17 cellular contexts compared by ENCODE assay signal in the genomic region with DNA sequence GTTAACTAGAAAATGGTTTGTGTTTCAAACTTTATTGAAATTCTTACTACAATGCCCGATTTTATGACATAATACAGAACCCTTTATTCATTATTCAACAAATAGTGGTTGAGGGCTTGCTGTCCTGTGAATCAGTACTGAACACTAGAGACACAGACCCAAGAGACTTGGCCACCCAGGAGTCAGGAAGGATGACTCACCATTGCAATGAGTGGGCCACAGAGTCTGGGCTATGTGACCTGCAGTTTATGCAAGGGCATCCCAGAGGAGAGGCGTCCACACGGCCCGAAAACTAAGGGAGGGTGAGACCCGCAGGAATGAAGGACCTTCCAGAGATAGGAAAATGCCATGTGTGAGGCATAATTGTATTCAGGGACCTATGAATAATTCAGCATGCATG.
DNase-seq lines count a peak whose midpoint lies in the region; ATAC-seq and TF ChIP-seq lines count a peak whose summit lies in the region.
"Had no signal": no experiment of that assay in that cellular context is flagged by ENCODE, and none has a peak within 500 bp of the region (broad histone marks: within the 10 kb centered on the region; RNA-seq: fewer than 3 reads in every experiment).

No MANE protein-coding gene starts in this region.

- H4K5ac ChIP-seq in mesendoderm (ENCODE audit: low read length) = no peak overlapping the region

- no peak overlapping the region for H3K18ac ChIP-seq in mesendoderm (ENCODE audit: low read length)

- no peak for ATAC-seq in GM19455 (IDR thresholded peaks at IDR 0.05; ENCODE audit: unreplicated experiment)
- ATAC-seq in CD8-positive, alpha-beta T cell = no peak
- no peak for ATAC-seq in HG03097 (IDR thresholded peaks at IDR 0.05; ENCODE audit: low FRiP score, unreplicated experiment)
- ATAC-seq: natural killer cell, Panc1, right cardiac atrium had no signal

- no peak overlapping the region for H3K27ac Mint-ChIP-seq in CD8-positive, alpha-beta T cell
- H3K27ac Mint-ChIP-seq: activated naive CD8-positive, alpha-beta T cell treated with anti-CD3 and anti-CD28 coated beads, Interleukin-2, amount 10 ng/mL, durations not matched to agents 7 days and 5 days; CD4-positive, alpha-beta memory T cell; natural killer cell had no signal

- peaks cover 7% of the 10 kb centered on the region for H3K4me1 ChIP-seq in mesendoderm (ENCODE audit: control insufficient read depth, low read depth, low read length)
- no peaks in the 10 kb centered on the region for H3K4me1 ChIP-seq in CD8-positive, alpha-beta T cell (ENCODE audit: insufficient read depth, low read length)
- H3K4me1 ChIP-seq: colonic mucosa had no signal

- H4K8ac ChIP-seq in mesendoderm (ENCODE audit: low read depth, low read length) = no peak overlapping the region

- H3K36me3 ChIP-seq in mesendoderm (ENCODE audit: control insufficient read depth, insufficient read depth, low read length) = no peaks in the 10 kb centered on the region
- H3K36me3 ChIP-seq in CD8-positive, alpha-beta T cell (ENCODE audit: insufficient read depth, low read length) = no peaks in the 10 kb centered on the region
- H3K36me3 ChIP-seq: colonic mucosa had no signal

- H3K79me1 ChIP-seq in mesendoderm (ENCODE audit: low read length) = no peaks in the 10 kb centered on the region

- H3K79me2 ChIP-seq in mesendoderm (ENCODE audit: control insufficient read depth, insufficient read depth, low read length) = no peaks in the 10 kb centered on the region

- no peak overlapping the region for H2AK5ac ChIP-seq in mesendoderm (ENCODE audit: low read length)

- H3K9ac ChIP-seq in mesendoderm (ENCODE audit: low read length) = no peak overlapping the region

- no peak overlapping the region for H2BK15ac ChIP-seq in mesendoderm (replicated peaks; ENCODE audit: low read depth)

- no peak for TF ChIP-seq CTCF in cardiac fibroblast (IDR thresholded peaks at IDR 0.05; ENCODE audit: low read depth, low read length)
- TF ChIP-seq CTCF in CD8-positive, alpha-beta T cell (IDR thresholded peaks at IDR 0.05) = no peak

- no peak overlapping the region for H3K4ac ChIP-seq in mesendoderm (ENCODE audit: low read depth, low read length)

- peak; percentile 78 for DNase-seq in EL
- peak; percentile 18 for DNase-seq in MV-4-11 (lab: John Stamatoyannopoulos, UW)
- DNase-seq in cardiac fibroblast (ENCODE audit: low read depth in 2 of 2) = peak; percentile 52 to 74
- DNase-seq in mesendoderm = peak; percentile 58
- DNase-seq in activated CD4-positive, alpha-beta T cell treated with anti-CD3 and anti-CD28 coated beads, Interleukin-2, amount 50 U/mL, for 48 hours = no peak
- DNase-seq in CD8-positive, alpha-beta T cell = no peak
- DNase-seq: activated naive CD8-positive, alpha-beta T cell treated with anti-CD3 and anti-CD28 coated beads, Interleukin-2, amount 10 ng/mL, durations not matched to agents 7 days and 5 days; CD4-positive, alpha-beta memory T cell; colonic mucosa; MM.1S; natural killer cell; NCI-H226; right cardiac atrium had no signal

- no peak overlapping the region for H3K23ac ChIP-seq in mesendoderm (ENCODE audit: low read length)

- H2BK5ac ChIP-seq in mesendoderm (ENCODE audit: low read length) = no peak overlapping the region

- H3K4me3 ChIP-seq in cardiac fibroblast (replicated peaks in 1 of 2; ENCODE audit: low read depth in 2 of 2, low read length in 2 of 2) = no peak overlapping the region
- no peak overlapping the region for H3K4me3 ChIP-seq in mesendoderm (ENCODE audit: low read length)
- H3K4me3 ChIP-seq in CD8-positive, alpha-beta T cell (ENCODE audit: low read depth, low read length) = no peak overlapping the region
- H3K4me3 ChIP-seq: colonic mucosa had no signal

- H3K4me3 Mint-ChIP-seq in CD8-positive, alpha-beta T cell = no peak overlapping the region
- H3K4me3 Mint-ChIP-seq: activated naive CD8-positive, alpha-beta T cell treated with anti-CD3 and anti-CD28 coated beads, Interleukin-2, amount 10 ng/mL, durations not matched to agents 7 days and 5 days; CD4-positive, alpha-beta memory T cell; natural killer cell had no signal

- H3K27ac ChIP-seq in mesendoderm (ENCODE audit: low read depth, low read length) = no peak overlapping the region
- H3K27ac ChIP-seq in CD8-positive, alpha-beta T cell (ENCODE audit: low read depth, low read length) = no peak overlapping the region
- H3K27ac ChIP-seq: colonic mucosa, HL-60 had no signal

- peaks cover 13% of the 10 kb centered on the region for H3K9me3 Mint-ChIP-seq in CD8-positive, alpha-beta T cell
- H3K9me3 Mint-ChIP-seq: activated naive CD8-positive, alpha-beta T cell treated with anti-CD3 and anti-CD28 coated beads, Interleukin-2, amount 10 ng/mL, durations not matched to agents 7 days and 5 days had no signal

- no peaks in the 10 kb centered on the region for H3K9me3 ChIP-seq in CD8-positive, alpha-beta T cell (ENCODE audit: low read length)
- H3K9me3 ChIP-seq: colonic mucosa had no signal

- H3K4me1 Mint-ChIP-seq in CD8-positive, alpha-beta T cell (ENCODE audit: low read depth) = no peaks in the 10 kb centered on the region
- H3K4me1 Mint-ChIP-seq: activated naive CD8-positive, alpha-beta T cell treated with anti-CD3 and anti-CD28 coated beads, Interleukin-2, amount 10 ng/mL, durations not matched to agents 7 days and 5 days; CD4-positive, alpha-beta memory T cell had no signal

- no peaks in the 10 kb centered on the region for H3K27me3 ChIP-seq in mesendoderm (ENCODE audit: insufficient read depth, low read length, poor library complexity)
- no peaks in the 10 kb centered on the region for H3K27me3 ChIP-seq in CD8-positive, alpha-beta T cell (ENCODE audit: insufficient read depth, low read length)
- H3K27me3 ChIP-seq: colonic mucosa had no signal

- POLR2A ChIA-PET in CD8-positive, alpha-beta T cell (lab: Charles Lee) = no interaction called here

- no CpG with 5 or more reads among the region's 5 CpGs for WGBS in mesendoderm (ENCODE audit: extremely low coverage, insufficient coverage, low lambda C conversion rate)

- H3K27me3 Mint-ChIP-seq in CD8-positive, alpha-beta T cell (ENCODE audit: low read depth) = no peaks in the 10 kb centered on the region
- H3K27me3 Mint-ChIP-seq: activated naive CD8-positive, alpha-beta T cell treated with anti-CD3 and anti-CD28 coated beads, Interleukin-2, amount 10 ng/mL, durations not matched to agents 7 days and 5 days; CD4-positive, alpha-beta memory T cell had no signal

- intact Hi-C loops in CD8-positive, alpha-beta T cell (cut with DNase I, micrococcal nuclease) = no loop called here

- no peak overlapping the region for H3K56ac ChIP-seq in mesendoderm (ENCODE audit: low read length)

- H3K4me2 ChIP-seq in mesendoderm (ENCODE audit: low read length) = no peak overlapping the region

- no peak overlapping the region for H2BK120ac ChIP-seq in mesendoderm (ENCODE audit: low read depth, low read length)

- CTCF ChIA-PET in CD8-positive, alpha-beta T cell (lab: Charles Lee) = no interaction called here

- no peaks in the 10 kb centered on the region for H3K36me3 Mint-ChIP-seq in CD8-positive, alpha-beta T cell
- H3K36me3 Mint-ChIP-seq: activated naive CD8-positive, alpha-beta T cell treated with anti-CD3 and anti-CD28 coated beads, Interleukin-2, amount 10 ng/mL, durations not matched to agents 7 days and 5 days; CD4-positive, alpha-beta memory T cell had no signal

Comparison
In these comparisons a context has a peak if more than half of its experiments do, and no peak if none do; other contexts are left out.
1. DNase-seq: peak in EL (single experiment), MV-4-11 (single experiment), cardiac fibroblast (2 of 2) and mesendoderm (single experiment); none in activated CD4-positive, alpha-beta T cell treated with anti-CD3 and anti-CD28 coated beads, Interleukin-2, amount 50 U/mL, for 48 hours (0 of 2) and CD8-positive, alpha-beta T cell (0 of 7).